In genomic region chr7:95433952-95434351, GRCh38 we compare ENCODE assay signal across 8 cellular contexts. TPM values are rescaled to one million over a fixed set of nuclear protein-coding genes. Genes with fewer than 3 reads are reported as not detected.
DNase-seq lines count a peak whose midpoint lies in the region; ATAC-seq, FAIRE-seq and TF ChIP-seq lines count a peak whose summit lies in the region.

No MANE protein-coding gene starts in this region.

- peak overlapping the region; percentile 78 for H3K27ac ChIP-seq in HCT116 (ENCODE audit: low read depth, low read length)
- H3K27ac ChIP-seq in small intestine (ENCODE audit: low read depth in 1 of 2, low read length in 1 of 2) = peak overlapping the region in 1 of 2 donors; percentile 97

- TF ChIP-seq CTCF in HCT116 (IDR thresholded peaks at IDR 0.05 in 2 of 3, conservative IDR thresholded peaks at IDR 0.05 in 1 of 3; ENCODE audit: borderline replicate concordance in 1 of 3, insufficient read depth in 1 of 3, low read depth in 2 of 3, low read length in 2 of 3) = no peak
- TF ChIP-seq CTCF in GM13976 (IDR thresholded peaks at IDR 0.05; ENCODE audit: borderline replicate concordance, control extremely low read depth, extremely low read depth, insufficient read depth, missing control alignments) = no peak

- no peak for ATAC-seq in HCT116

- no peak for TF ChIP-seq POLR2A in HCT116 (IDR thresholded peaks at IDR 0.05; ENCODE audit: borderline replicate concordance, extremely low read depth, insufficient read depth, insufficient read length)

- peak overlapping the region; percentile 84 for H3K9ac ChIP-seq in HCT116 (ENCODE audit: low read length)
- peak overlapping the region; percentile 77 for H3K9ac ChIP-seq in iPS-15b (ENCODE audit: low read depth, low read length)

- peaks cover 5% of the 10 kb centered on the region for H3K36me3 Mint-ChIP-seq in activated naive CD8-positive, alpha-beta T cell

- peaks cover 12% of the 10 kb centered on the region for H3K79me2 ChIP-seq in HCT116 (ENCODE audit: insufficient read depth, low read length)

- no peaks in the 10 kb centered on the region for H3K9me3 ChIP-seq in HCT116 (ENCODE audit: control insufficient read depth in 1 of 2, insufficient read depth in 1 of 2, low read depth in 1 of 2, low read length in 2 of 2)
- H3K9me3 ChIP-seq in iPS-15b (ENCODE audit: control insufficient read depth, insufficient read depth, low read length) = no peaks in the 10 kb centered on the region
- H3K9me3 ChIP-seq in small intestine (ENCODE audit: control insufficient read depth, low read depth) = no peaks in the 10 kb centered on the region

- H3K27me3 ChIP-seq in HCT116 (ENCODE audit: insufficient read depth, low read length) (no peaks in the 10 kb centered on the region), iPS-15b (ENCODE audit: control insufficient read depth, insufficient read depth, low read length) (no peaks in the 10 kb centered on the region), small intestine (ENCODE audit: control insufficient read depth in 2 of 2, insufficient read depth in 2 of 2, low read length in 2 of 2) (no peaks in the 10 kb centered on the region)

- CTCF ChIA-PET in HCT116 (lab: Charles Lee) = interaction anchor here (1.6 kb wide), 1 partner anchor 1145 kb away, joined by 3 read pairs; no protein-coding TSS in a partner anchor

- H3K4me3 Mint-ChIP-seq in activated naive CD8-positive, alpha-beta T cell = peak overlapping the region; percentile 76

- H3K4me2 ChIP-seq in HCT116 (ENCODE audit: low read length) = peak overlapping the region; percentile 95

- H3K4me3 ChIP-seq in HCT116 (replicated peaks in 1 of 2; ENCODE audit: low read depth in 1 of 2, low read length in 2 of 2) (peak overlapping the region; percentile 60 to 67), iPS-15b (ENCODE audit: low read depth, low read length) (peak overlapping the region; percentile 89), small intestine (ENCODE audit: low read depth in 1 of 2, low read length in 2 of 2) (peak overlapping the region; percentile 80 to 88)

- WGBS in small intestine, 3 donors = 56 to 66% (median 64%) methylated on average over 5 of the region's 5 CpGs

- no peak for FAIRE-seq in small intestine (lab: Jason Lieb, UNC)

- BruUV-seq in HCT116 (replicated peaks; lab: Mats Ljungman, UMichigan) = TSS peak; percentile 70

- TF ChIP-seq RAD21 in HCT116 (IDR thresholded peaks at IDR 0.05; ENCODE audit: low read depth) = no peak

- in situ Hi-C loops in GM13976 (cut with MboI; ENCODE audit: low sequenced_read_pairs, unreplicated experiment) = no loop called here

- H3K27ac Mint-ChIP-seq in activated naive CD8-positive, alpha-beta T cell = peak overlapping the region; percentile 11

- H3K36me3 ChIP-seq in HCT116 (ENCODE audit: control insufficient read depth in 1 of 2, insufficient read depth in 2 of 2, low read length in 2 of 2) = no peaks in the 10 kb centered on the region
- no peaks in the 10 kb centered on the region for H3K36me3 ChIP-seq in iPS-15b (ENCODE audit: control insufficient read depth, insufficient read depth, low read length)
- peaks cover 0 to 2% of the 10 kb centered on the region in 2 donors for H3K36me3 ChIP-seq in small intestine (ENCODE audit: control insufficient read depth in 2 of 2, insufficient read depth in 2 of 2, low read length in 2 of 2)

- peak overlapping the region; percentile 52 for H2AFZ ChIP-seq in HCT116 (ENCODE audit: low read depth, low read length, poor library complexity, severe bottlenecking)

- RAD21 ChIA-PET in HCT116 (lab: Charles Lee; ENCODE audit: low non-redundant PET in 1 of 2, low total read pairs in 2 of 2, uncharacterized antibody in 2 of 2, unreplicated experiment in 2 of 2) = no interaction called here

- peaks cover 10 to 14% of the 10 kb centered on the region in 2 experiments for H3K4me1 ChIP-seq in HCT116 (ENCODE audit: control insufficient read depth in 1 of 2, insufficient read depth in 2 of 2, low read length in 2 of 2)
- peaks cover 4% of the 10 kb centered on the region for H3K4me1 ChIP-seq in iPS-15b (ENCODE audit: control insufficient read depth, insufficient read depth, low read length)
- H3K4me1 ChIP-seq in small intestine (ENCODE audit: control insufficient read depth in 2 of 2, insufficient read depth in 1 of 2, low read depth in 1 of 2, low read length in 1 of 2) = peaks cover 4 to 5% of the 10 kb centered on the region in 2 donors

- H3K9me3 Mint-ChIP-seq in activated naive CD8-positive, alpha-beta T cell (ENCODE audit: low read depth) = no peaks in the 10 kb centered on the region

- no peaks in the 10 kb centered on the region for H4K20me1 ChIP-seq in HCT116 (ENCODE audit: insufficient read depth)

- peaks cover 10% of the 10 kb centered on the region for H3K4me1 Mint-ChIP-seq in activated naive CD8-positive, alpha-beta T cell (ENCODE audit: low read depth)

- no peak for DNase-seq in HCT116 (ENCODE audit: low read depth, low spot score)
- no peak for DNase-seq in small intestine
- DNase-seq in stimulated activated CD4-positive, alpha-beta T cell treated with anti-CD3 and anti-CD28 coated beads, Interleukin-12 subunit alpha, Interleukin-12 subunit beta, amount 100 ng/mL, for 4 hours = no peak
- no peak for DNase-seq in GM13976 (ENCODE audit: low spot score)
- no peak for DNase-seq in NCI-H1092 (lab: John Stamatoyannopoulos, UW)
- no peak for DNase-seq in iPS-NIHi7 (ENCODE audit: extremely low spot score)

- POLR2A ChIA-PET in HCT116 (lab: Charles Lee) = no interaction called here

- H3K27me3 Mint-ChIP-seq in activated naive CD8-positive, alpha-beta T cell = peaks cover 4% of the 10 kb centered on the region

- intact Hi-C loops in HCT116 (cut with micrococcal nuclease) = no loop called here

- no peaks in the 10 kb centered on the region for H3K9me2 ChIP-seq in HCT116 (ENCODE audit: insufficient read depth)

TF ChIP-seq in HCT116, 20 proteins besides CTCF, POLR2A, EP300 and RAD21 (continues in another document):
- TF ChIP-seq EGR1 (IDR thresholded peaks at IDR 0.05; ENCODE audit: low read depth) = no peak
- TF ChIP-seq YY1 (IDR thresholded peaks at IDR 0.05; ENCODE audit: extremely low read depth, insufficient replicate concordance, low read depth, low read length) = no peak
- no peak for TF ChIP-seq EZH2 (IDR thresholded peaks at IDR 0.05)
- TF ChIP-seq MAX (IDR thresholded peaks at IDR 0.05) = no peak
- TF ChIP-seq SRF (IDR thresholded peaks at IDR 0.05; ENCODE audit: low read depth) = no peak
- TF ChIP-seq, protein P1, sequence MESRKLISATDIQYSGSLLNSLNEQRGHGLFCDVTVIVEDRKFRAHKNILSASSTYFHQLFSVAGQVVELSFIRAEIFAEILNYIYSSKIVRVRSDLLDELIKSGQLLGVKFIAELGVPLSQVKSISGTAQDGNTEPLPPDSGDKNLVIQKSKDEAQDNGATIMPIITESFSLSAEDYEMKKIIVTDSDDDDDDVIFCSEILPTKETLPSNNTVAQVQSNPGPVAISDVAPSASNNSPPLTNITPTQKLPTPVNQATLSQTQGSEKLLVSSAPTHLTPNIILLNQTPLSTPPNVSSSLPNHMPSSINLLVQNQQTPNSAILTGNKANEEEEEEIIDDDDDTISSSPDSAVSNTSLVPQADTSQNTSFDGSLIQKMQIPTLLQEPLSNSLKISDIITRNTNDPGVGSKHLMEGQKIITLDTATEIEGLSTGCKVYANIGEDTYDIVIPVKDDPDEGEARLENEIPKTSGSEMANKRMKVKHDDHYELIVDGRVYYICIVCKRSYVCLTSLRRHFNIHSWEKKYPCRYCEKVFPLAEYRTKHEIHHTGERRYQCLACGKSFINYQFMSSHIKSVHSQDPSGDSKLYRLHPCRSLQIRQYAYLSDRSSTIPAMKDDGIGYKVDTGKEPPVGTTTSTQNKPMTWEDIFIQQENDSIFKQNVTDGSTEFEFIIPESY (IDR thresholded peaks at IDR 0.05; ENCODE audit: extremely low read depth, insufficient replicate concordance, low read length) = no peak
- TF ChIP-seq CEBPB (IDR thresholded peaks at IDR 0.05; ENCODE audit: low read depth) = no peak
- TF ChIP-seq ELF1 (IDR thresholded peaks at IDR 0.05; ENCODE audit: borderline replicate concordance, low read depth) = no peak
- no peak for TF ChIP-seq SP1 (IDR thresholded peaks at IDR 0.05; ENCODE audit: low read depth)
- TF ChIP-seq, protein P2, sequence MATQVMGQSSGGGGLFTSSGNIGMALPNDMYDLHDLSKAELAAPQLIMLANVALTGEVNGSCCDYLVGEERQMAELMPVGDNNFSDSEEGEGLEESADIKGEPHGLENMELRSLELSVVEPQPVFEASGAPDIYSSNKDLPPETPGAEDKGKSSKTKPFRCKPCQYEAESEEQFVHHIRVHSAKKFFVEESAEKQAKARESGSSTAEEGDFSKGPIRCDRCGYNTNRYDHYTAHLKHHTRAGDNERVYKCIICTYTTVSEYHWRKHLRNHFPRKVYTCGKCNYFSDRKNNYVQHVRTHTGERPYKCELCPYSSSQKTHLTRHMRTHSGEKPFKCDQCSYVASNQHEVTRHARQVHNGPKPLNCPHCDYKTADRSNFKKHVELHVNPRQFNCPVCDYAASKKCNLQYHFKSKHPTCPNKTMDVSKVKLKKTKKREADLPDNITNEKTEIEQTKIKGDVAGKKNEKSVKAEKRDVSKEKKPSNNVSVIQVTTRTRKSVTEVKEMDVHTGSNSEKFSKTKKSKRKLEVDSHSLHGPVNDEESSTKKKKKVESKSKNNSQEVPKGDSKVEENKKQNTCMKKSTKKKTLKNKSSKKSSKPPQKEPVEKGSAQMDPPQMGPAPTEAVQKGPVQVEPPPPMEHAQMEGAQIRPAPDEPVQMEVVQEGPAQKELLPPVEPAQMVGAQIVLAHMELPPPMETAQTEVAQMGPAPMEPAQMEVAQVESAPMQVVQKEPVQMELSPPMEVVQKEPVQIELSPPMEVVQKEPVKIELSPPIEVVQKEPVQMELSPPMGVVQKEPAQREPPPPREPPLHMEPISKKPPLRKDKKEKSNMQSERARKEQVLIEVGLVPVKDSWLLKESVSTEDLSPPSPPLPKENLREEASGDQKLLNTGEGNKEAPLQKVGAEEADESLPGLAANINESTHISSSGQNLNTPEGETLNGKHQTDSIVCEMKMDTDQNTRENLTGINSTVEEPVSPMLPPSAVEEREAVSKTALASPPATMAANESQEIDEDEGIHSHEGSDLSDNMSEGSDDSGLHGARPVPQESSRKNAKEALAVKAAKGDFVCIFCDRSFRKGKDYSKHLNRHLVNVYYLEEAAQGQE (IDR thresholded peaks at IDR 0.05; ENCODE audit: low read depth) = no peak
- TF ChIP-seq JUND (IDR thresholded peaks at IDR 0.05) = no peak
- no peak for TF ChIP-seq EZH2phosphoT487 (IDR thresholded peaks at IDR 0.05; ENCODE audit: borderline replicate concordance)

RNA-seq across cellular contexts. Expression of gene PON2, which starts 0.9 kb away (rescaled TPM):
- total RNA-seq in HCT116 (2021; ENCODE audit: unreplicated experiment) = 44.0 TPM
- 16.6 and 27.7 TPM in 2 replicates for polyA plus RNA-seq in HCT116 (2012)
- 100 to 1,000 TPM in 1 of 3 donors, 10 to 100 TPM in 2; 51.6 to 117 (median 70.3) TPM for polyA plus RNA-seq in small intestine

RNA-seq across cellular contexts. Expression of gene PON3, which starts 37.8 kb away (rescaled TPM):
- 2.6 TPM for total RNA-seq in HCT116 (2021; ENCODE audit: unreplicated experiment)
- 1.0 and 1.6 TPM in 2 replicates for polyA plus RNA-seq in HCT116 (2012)
- 1 to 10 TPM; 2.4 to 8.5 (median 4.9) TPM for polyA plus RNA-seq in small intestine

RNA-seq across cellular contexts. Expression of gene ASB4, which starts 51.8 kb away (rescaled TPM):
- 0.12 TPM for total RNA-seq in HCT116 (2021; ENCODE audit: unreplicated experiment)
- polyA plus RNA-seq in HCT116 (2012) = 0.09 and 0.17 TPM in 2 replicates
- 1 to 10 TPM in 1 of 3 donors, under 1 TPM in 1, not detected in 1; 0.09 to 1.4 TPM for polyA plus RNA-seq in small intestine
